1 cellular context compared by ENCODE assay signal in genomic region chr16:88734361-88734728, GRCh38.
TF ChIP-seq lines count a peak whose summit lies in the region.

No MANE protein-coding gene starts in this region.

TF ChIP-seq in IMR-90, 13 proteins besides CTCF, POLR2A, EP300 and RAD21 (continued from another document):
- no peak for TF ChIP-seq NFE2L2 (IDR thresholded peaks at IDR 0.05; ENCODE audit: low read depth, low read length)
- TF ChIP-seq SMC3 (IDR thresholded peaks at IDR 0.05; ENCODE audit: low read depth, low read length): no peak
- TF ChIP-seq MXI1 (IDR thresholded peaks at IDR 0.05; ENCODE audit: borderline replicate concordance, low read depth, low read length): no peak
- no peak for TF ChIP-seq CEBPB (IDR thresholded peaks at IDR 0.05; ENCODE audit: low read depth, low read length)
- TF ChIP-seq MAFK (IDR thresholded peaks at IDR 0.05; ENCODE audit: low read depth, low read length): no peak
- TF ChIP-seq RCOR1 (IDR thresholded peaks at IDR 0.05; ENCODE audit: insufficient replicate concordance, low read length): no peak
- TF ChIP-seq FOS (IDR thresholded peaks at IDR 0.05; ENCODE audit: low read depth, low read length): no peak
- no peak for TF ChIP-seq MAZ (IDR thresholded peaks at IDR 0.05; ENCODE audit: borderline replicate concordance, low read depth, low read length)
- TF ChIP-seq USF2 (IDR thresholded peaks at IDR 0.05; ENCODE audit: low read depth, low read length): no peak
- no peak for TF ChIP-seq ELK1 (IDR thresholded peaks at IDR 0.05; ENCODE audit: borderline replicate concordance, low read depth, low read length)
